ENCODE assay signal across 18 cellular contexts in the genomic region with DNA sequence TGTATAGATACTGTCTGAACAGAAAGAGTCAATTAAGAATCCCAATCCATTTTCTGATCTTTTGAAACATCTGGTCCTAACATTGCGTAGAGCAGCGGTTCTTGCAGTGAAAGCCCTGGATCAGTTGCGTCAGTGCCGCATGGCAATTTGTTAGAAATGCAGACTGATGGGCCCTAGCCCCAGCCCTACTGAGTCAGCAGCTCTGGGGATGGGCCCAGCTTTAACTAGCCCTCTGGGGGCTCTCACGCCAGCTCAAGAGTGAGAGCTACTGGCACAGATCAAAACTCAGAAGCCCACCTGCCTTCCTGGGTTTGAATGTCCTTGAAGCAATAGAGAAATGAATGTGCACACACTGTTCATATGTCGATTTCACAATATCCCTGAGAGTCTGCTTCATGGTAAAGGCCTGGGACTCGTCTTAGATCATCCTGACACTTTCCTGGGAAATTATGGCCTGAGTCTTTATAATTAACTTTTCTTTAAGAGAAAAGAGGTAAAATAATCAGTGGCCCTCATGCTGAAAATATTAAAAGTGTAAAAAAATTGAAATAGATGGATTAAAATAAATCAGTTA.
DNase-seq lines count a peak whose midpoint lies in the region; ATAC-seq and TF ChIP-seq lines count a peak whose summit lies in the region.
"Had no signal": no experiment of that assay in that cellular context is flagged by ENCODE, and none has a peak within 500 bp of the region (broad histone marks: within the 10 kb centered on the region; RNA-seq: fewer than 3 reads in every experiment).

No MANE protein-coding gene starts in this region.

- CTCF ChIA-PET in naive thymus-derived CD4-positive, alpha-beta T cell (lab: Charles Lee) = no interaction called here

- no peaks in the 10 kb centered on the region for H3K36me3 ChIP-seq in naive thymus-derived CD4-positive, alpha-beta T cell (ENCODE audit: control insufficient read depth in 2 of 3, insufficient read depth in 3 of 3, low read length in 3 of 3)
- H3K36me3 ChIP-seq: SJSA1 had no signal

- H3K4me1 Mint-ChIP-seq in activated CD4-positive, alpha-beta T cell treated with anti-CD3 and anti-CD28 coated beads, Interleukin-2, amount 10 ng/mL, durations not matched to agents 24 days and 14 days = peaks cover 1% of the 10 kb centered on the region
- H3K4me1 Mint-ChIP-seq in naive thymus-derived CD4-positive, alpha-beta T cell = no peaks in the 10 kb centered on the region

- H3K4me1 ChIP-seq in naive thymus-derived CD4-positive, alpha-beta T cell (ENCODE audit: control insufficient read depth in 2 of 2, insufficient read depth in 2 of 2, low read length in 2 of 2) = no peaks in the 10 kb centered on the region

- H3K4me3 ChIP-seq in fibroblast of pulmonary artery (replicated peaks; ENCODE audit: low read depth, low read length) = no peak overlapping the region
- H3K4me3 ChIP-seq in naive thymus-derived CD4-positive, alpha-beta T cell (ENCODE audit: low read length) = no peak overlapping the region
- H3K4me3 ChIP-seq: SJSA1 had no signal

- H3K27me3 ChIP-seq in naive thymus-derived CD4-positive, alpha-beta T cell (ENCODE audit: control insufficient read depth in 2 of 2, insufficient read depth in 2 of 2, low read length in 2 of 2) = no peaks in the 10 kb centered on the region
- H3K27me3 ChIP-seq: SJSA1 had no signal

- H3K27me3 Mint-ChIP-seq in activated CD4-positive, alpha-beta T cell treated with anti-CD3 and anti-CD28 coated beads, Interleukin-2, amount 10 ng/mL, durations not matched to agents 24 days and 14 days = peaks cover 4% of the 10 kb centered on the region
- H3K27me3 Mint-ChIP-seq in naive thymus-derived CD4-positive, alpha-beta T cell = peaks cover 7 to 20% (median 12%) of the 10 kb centered on the region in 5 donors

- peaks cover 8% of the 10 kb centered on the region for H3K9me3 Mint-ChIP-seq in activated CD4-positive, alpha-beta T cell treated with anti-CD3 and anti-CD28 coated beads, Interleukin-2, amount 10 ng/mL, durations not matched to agents 24 days and 14 days
- peaks cover 0 to 8% (median 3%) of the 10 kb centered on the region in 11 donors for H3K9me3 Mint-ChIP-seq in naive thymus-derived CD4-positive, alpha-beta T cell

- no peak overlapping the region for H3K4me3 Mint-ChIP-seq in activated CD4-positive, alpha-beta T cell treated with anti-CD3 and anti-CD28 coated beads, Interleukin-2, amount 10 ng/mL, durations not matched to agents 24 days and 14 days
- no peak overlapping the region for H3K4me3 Mint-ChIP-seq in naive thymus-derived CD4-positive, alpha-beta T cell

- no peaks in the 10 kb centered on the region for H3K9me3 ChIP-seq in naive thymus-derived CD4-positive, alpha-beta T cell (ENCODE audit: control insufficient read depth in 2 of 3, low read length in 3 of 3)

- DNase-seq in activated CD4-positive, alpha-beta T cell treated with anti-CD3 and anti-CD28 coated beads, Interleukin-2, amount 10 ng/mL, durations not matched to agents 24 days and 14 days = peak; percentile 16
- no peak for DNase-seq in activated CD4-positive, alpha-beta T cell treated with anti-CD3 and anti-CD28 coated beads for 4 hours
- peak; percentile 25 for DNase-seq in RPMI7951 (ENCODE audit: low read depth)
- DNase-seq in fibroblast of pulmonary artery (ENCODE audit: low read depth) = peak; percentile 7
- no peak for DNase-seq in NCI-H526 treated with DMSO at 0.1 percent for 48 hours (lab: John Stamatoyannopoulos, UW)
- no peak for DNase-seq in naive thymus-derived CD4-positive, alpha-beta T cell
- DNase-seq in COLO829 (ENCODE audit: low spot score) = no peak
- no peak for DNase-seq in putamen (ENCODE audit: low spot score)
- DNase-seq: COR-L47, KBM-7, NCI-H1436, NCI-H2029, NCI-H510A, NCI-H82, PC-3 had no signal

- H3K27ac ChIP-seq in naive thymus-derived CD4-positive, alpha-beta T cell (ENCODE audit: low read depth, low read length) = no peak overlapping the region
- H3K27ac ChIP-seq: C4-2B, SJSA1 had no signal

- POLR2A ChIA-PET in naive thymus-derived CD4-positive, alpha-beta T cell (lab: Charles Lee) = no interaction called here

- no peak for TF ChIP-seq CTCF in fibroblast of pulmonary artery (IDR thresholded peaks at IDR 0.05; ENCODE audit: low read length, missing control alignments)

- no peak for ATAC-seq in naive thymus-derived CD4-positive, alpha-beta T cell
- ATAC-seq: HCT116, PC-3 had no signal

- no peak overlapping the region for H3K27ac Mint-ChIP-seq in activated CD4-positive, alpha-beta T cell treated with anti-CD3 and anti-CD28 coated beads, Interleukin-2, amount 10 ng/mL, durations not matched to agents 24 days and 14 days
- no peak overlapping the region for H3K27ac Mint-ChIP-seq in naive thymus-derived CD4-positive, alpha-beta T cell

- peaks cover 1% of the 10 kb centered on the region for H3K36me3 Mint-ChIP-seq in activated CD4-positive, alpha-beta T cell treated with anti-CD3 and anti-CD28 coated beads, Interleukin-2, amount 10 ng/mL, durations not matched to agents 24 days and 14 days (ENCODE audit: low read depth)
- H3K36me3 Mint-ChIP-seq in naive thymus-derived CD4-positive, alpha-beta T cell = peaks cover 0 to 2% (median 0%) of the 10 kb centered on the region in 5 donors

- intact Hi-C loops in activated CD4-positive, alpha-beta T cell treated with anti-CD3 and anti-CD28 coated beads, Interleukin-2, amount 10 ng/mL, durations not matched to agents 24 days and 14 days (cut with micrococcal nuclease) = no loop called here
- intact Hi-C loops in naive thymus-derived CD4-positive, alpha-beta T cell (cut with micrococcal nuclease) = no loop called here

Comparison
In these comparisons a context has a peak if more than half of its experiments do, and no peak if none do; other contexts are left out.
1. DNase-seq: peak in activated CD4-positive, alpha-beta T cell treated with anti-CD3 and anti-CD28 coated beads, Interleukin-2, amount 10 ng/mL, durations not matched to agents 24 days and 14 days (single experiment), RPMI7951 (single experiment) and fibroblast of pulmonary artery (single experiment); none in activated CD4-positive, alpha-beta T cell treated with anti-CD3 and anti-CD28 coated beads for 4 hours (0 of 2), NCI-H526 treated with DMSO at 0.1 percent for 48 hours (single experiment), naive thymus-derived CD4-positive, alpha-beta T cell (0 of 9), COLO829 (single experiment) and putamen (single experiment).